In the genomic region with DNA sequence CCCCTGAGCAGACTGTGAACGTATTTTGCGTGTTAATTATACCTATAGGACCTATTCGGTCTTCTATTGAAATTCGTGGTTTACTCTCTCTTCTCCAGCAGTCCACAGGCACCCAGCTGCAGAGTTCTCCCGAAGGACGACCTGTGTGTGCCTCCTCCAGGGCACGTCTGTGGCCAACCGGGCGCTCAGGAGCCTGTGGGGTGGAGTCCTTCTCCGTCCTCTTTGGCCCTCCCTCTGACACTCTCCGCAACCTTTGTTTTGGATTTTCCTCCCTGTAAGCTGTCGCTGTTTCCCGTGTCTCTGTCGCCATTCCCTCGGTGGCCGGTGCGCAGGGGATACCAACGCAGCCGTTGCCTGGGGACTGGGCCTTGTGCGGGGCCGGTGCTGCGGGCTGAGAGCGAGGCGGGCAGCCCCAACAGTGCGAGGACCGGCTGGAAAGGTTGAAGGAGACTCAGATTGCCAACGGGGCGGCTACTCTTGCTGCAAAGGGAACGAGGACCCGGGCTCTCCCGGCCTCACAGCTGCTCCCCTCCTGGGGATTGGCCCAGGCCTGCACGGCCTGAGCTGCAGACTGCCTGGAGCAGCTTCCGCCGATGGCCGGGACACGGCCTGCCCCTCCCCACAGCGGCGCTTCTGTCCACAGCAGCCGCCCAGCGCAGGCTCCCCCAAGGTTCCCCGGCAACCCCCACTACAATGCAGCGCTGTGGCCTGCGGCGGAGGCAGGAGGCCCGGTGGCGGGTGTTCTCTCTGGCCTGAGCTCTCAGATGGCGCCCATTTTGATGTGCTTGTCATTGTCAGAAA, we compare ENCODE assay signal across 12 cellular contexts.
A peak's percentile ranks its signal among the peaks of the same experiment; 100 is the strongest.
DNase-seq lines count a peak whose midpoint lies in the region; ATAC-seq and TF ChIP-seq lines count a peak whose summit lies in the region.
"Had no signal": no experiment of that assay in that cellular context is flagged by ENCODE, and none has a peak within 500 bp of the region (broad histone marks: within the 10 kb centered on the region; RNA-seq: fewer than 3 reads in every experiment).

No MANE protein-coding gene starts in this region.

- ATAC-seq in HG03095 (IDR thresholded peaks at IDR 0.05; ENCODE audit: unreplicated experiment) = no peak
- no peak for ATAC-seq in GM18498 (IDR thresholded peaks at IDR 0.05; ENCODE audit: unreplicated experiment)
- no peak for ATAC-seq in activated T-helper 17 cell treated with anti-CD3 and anti-CD28 coated beads, Interleukin-2, amount 50 U/mL, for 72 hours (replicated peaks)

- H3K27ac ChIP-seq in skin epidermis = peak overlapping the region in 20 of 21 experiments; percentile 21 to 84 (median 68)

- H3K4me3 Mint-ChIP-seq in activated T-helper 17 cell treated with anti-CD3 and anti-CD28 coated beads, Interleukin-2, amount 50 U/mL, for 72 hours = no peak overlapping the region
- H3K4me3 Mint-ChIP-seq: activated CD4-positive, alpha-beta T cell treated with anti-CD3 and anti-CD28 coated beads, Interleukin-2, amount 10 ng/mL, durations not matched to agents 24 days and 14 days; naive thymus-derived CD4-positive, alpha-beta T cell had no signal

- TF ChIP-seq CTCF in choroid plexus epithelial cell (conservative IDR thresholded peaks at IDR 0.05; ENCODE audit: low read depth, low read length) = no peak

- no peaks in the 10 kb centered on the region for H3K36me3 ChIP-seq in H7 (replicated peaks; ENCODE audit: control insufficient read depth, insufficient read depth, low read length)

- no peaks in the 10 kb centered on the region for H3K36me3 Mint-ChIP-seq in activated T-helper 17 cell treated with anti-CD3 and anti-CD28 coated beads, Interleukin-2, amount 50 U/mL, for 72 hours (ENCODE audit: low read depth)

- peak overlapping the region; percentile 5; the same call in 1 of the 2 replicates for H3K4me3 ChIP-seq in H7 (ENCODE audit: insufficient read depth, low read depth, low read length)
- no peak overlapping the region for H3K4me3 ChIP-seq in choroid plexus epithelial cell (ENCODE audit: low read depth, low read length)
- no peak overlapping the region for H3K4me3 ChIP-seq in skin epidermis

- peaks cover 39% of the 10 kb centered on the region for H3K27me3 Mint-ChIP-seq in activated T-helper 17 cell treated with anti-CD3 and anti-CD28 coated beads, Interleukin-2, amount 50 U/mL, for 72 hours

- H3K9me3 Mint-ChIP-seq in activated T-helper 17 cell treated with anti-CD3 and anti-CD28 coated beads, Interleukin-2, amount 50 U/mL, for 72 hours = no peaks in the 10 kb centered on the region
- H3K9me3 Mint-ChIP-seq: activated CD4-positive, alpha-beta T cell treated with anti-CD3 and anti-CD28 coated beads, Interleukin-2, amount 10 ng/mL, durations not matched to agents 24 days and 14 days had no signal

- peak; percentile 71 for DNase-seq in H7
- DNase-seq in choroid plexus epithelial cell (ENCODE audit: low read depth) = peak; percentile 7
- DNase-seq in iPS-NIHi7 (ENCODE audit: extremely low spot score) = peak; percentile 79
- DNase-seq in NCI-H510A treated with DMSO at 0.1 percent for 48 hours (lab: John Stamatoyannopoulos, UW) = no peak
- DNase-seq: cortex of kidney; GDM1; naive thymus-derived CD4-positive, alpha-beta T cell had no signal

- no peak overlapping the region for H3K27ac Mint-ChIP-seq in activated T-helper 17 cell treated with anti-CD3 and anti-CD28 coated beads, Interleukin-2, amount 50 U/mL, for 72 hours
- H3K27ac Mint-ChIP-seq: activated CD4-positive, alpha-beta T cell treated with anti-CD3 and anti-CD28 coated beads, Interleukin-2, amount 10 ng/mL, durations not matched to agents 24 days and 14 days; naive thymus-derived CD4-positive, alpha-beta T cell had no signal

- no peaks in the 10 kb centered on the region for H3K4me1 Mint-ChIP-seq in activated T-helper 17 cell treated with anti-CD3 and anti-CD28 coated beads, Interleukin-2, amount 50 U/mL, for 72 hours

- H3K27me3 ChIP-seq in H7 (ENCODE audit: control insufficient read depth, insufficient read depth, low read length) = peaks cover 2% of the 10 kb centered on the region; the same call in 1 of the 2 replicates
